Comparison of ENCODE assay signal across 1 cellular context in genomic region chr9:116928283-116928682, GRCh38.
TF ChIP-seq lines count a peak whose summit lies in the region.

No MANE protein-coding gene starts in this region.

TF ChIP-seq in WTC11, 78 proteins besides CTCF, POLR2A, EP300 and RAD21 (continued from another document):
- TF ChIP-seq AR (CRISPR knock-in tag; IDR thresholded peaks at IDR 0.05) (no peak), MAX (CRISPR knock-in tag; IDR thresholded peaks at IDR 0.05) (no peak), ZNF281 (CRISPR knock-in tag; IDR thresholded peaks at IDR 0.05) (no peak), ZNF423 (CRISPR knock-in tag; IDR thresholded peaks at IDR 0.05) (no peak), SOX15 (CRISPR knock-in tag; IDR thresholded peaks at IDR 0.05) (no peak), ZNF121 (CRISPR knock-in tag; IDR thresholded peaks at IDR 0.05) (no peak), ZNF416 (CRISPR knock-in tag; IDR thresholded peaks at IDR 0.05) (no peak), ATF3 (CRISPR knock-in tag; conservative IDR thresholded peaks at IDR 0.05) (no peak), TEAD1 (CRISPR knock-in tag; IDR thresholded peaks at IDR 0.05) (no peak), FOXP4 (CRISPR knock-in tag; IDR thresholded peaks at IDR 0.05) (no peak), SMAD3 (CRISPR knock-in tag; IDR thresholded peaks at IDR 0.05; ENCODE audit: borderline replicate concordance) (no peak), ZMAT4 (CRISPR knock-in tag; IDR thresholded peaks at IDR 0.05) (no peak), TCF7 (CRISPR knock-in tag; IDR thresholded peaks at IDR 0.05; ENCODE audit: low read depth) (no peak), PREB (CRISPR knock-in tag; IDR thresholded peaks at IDR 0.05; ENCODE audit: borderline replicate concordance) (no peak)
